In the genomic region with DNA sequence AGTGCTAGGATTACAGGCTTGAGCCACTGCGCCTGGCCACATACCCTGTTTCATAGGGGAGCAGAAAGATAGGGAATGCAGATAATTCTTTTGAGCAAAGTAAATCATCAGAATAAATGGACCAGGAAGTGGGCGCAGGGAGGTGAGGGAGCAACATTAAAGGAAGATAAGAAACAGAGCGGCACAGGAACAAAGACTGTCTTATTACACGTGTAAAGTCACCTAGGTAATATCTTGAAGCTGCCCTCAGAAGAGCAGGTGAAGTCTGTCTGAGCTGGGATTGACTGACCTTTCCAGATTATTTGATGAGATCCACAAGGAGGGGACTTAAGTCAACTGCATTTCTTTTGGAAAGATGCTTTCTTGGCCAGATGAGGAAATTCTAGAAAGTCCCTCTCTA, we compare ENCODE assay signal across 22 cellular contexts. TPM values are rescaled to one million over a fixed set of nuclear protein-coding genes. Genes with fewer than 3 reads are reported as not detected.
DNase-seq lines count a peak whose midpoint lies in the region; ATAC-seq and TF ChIP-seq lines count a peak whose summit lies in the region.
"Had no signal": no experiment of that assay in that cellular context is flagged by ENCODE, and none has a peak within 500 bp of the region (broad histone marks: within the 10 kb centered on the region; RNA-seq: fewer than 3 reads in every experiment).

No MANE protein-coding gene starts in this region.

- no peak overlapping the region for H3K9ac ChIP-seq in endodermal cell (ENCODE audit: extremely low read depth, low read length, poor library complexity, severe bottlenecking)

- no peak overlapping the region for H3K4me3 Mint-ChIP-seq in activated CD4-positive, alpha-beta T cell treated with anti-CD3 and anti-CD28 coated beads for 36 hours
- H3K4me3 Mint-ChIP-seq in CD8-positive, alpha-beta memory T cell, result peak overlapping the region in 2 of 7 donors; percentile 22 to 61
- no peak overlapping the region for H3K4me3 Mint-ChIP-seq in activated T-helper 1 cell treated with anti-CD3 and anti-CD28 coated beads, Interleukin-12 subunit alpha, Interleukin-12 subunit beta, Interleukin-2, Interleukin-4 antibody, amounts not matched to agents 30 ng/mL and 10 ng/mL and 1 ng/mL, durations not matched to agents 14 hours and 24 hours and 36 hours
- H3K4me3 Mint-ChIP-seq in naive thymus-derived CD8-positive, alpha-beta T cell, result peak overlapping the region in 2 of 10 donors; percentile 11 to 15
- no peak overlapping the region for H3K4me3 Mint-ChIP-seq in endodermal cell
- H3K4me3 Mint-ChIP-seq: effector memory CD8-positive, alpha-beta T cell had no signal

- POLR2A ChIA-PET in activated CD4-positive, alpha-beta T cell treated with anti-CD3 and anti-CD28 coated beads for 36 hours (lab: Charles Lee), result interaction anchor here (0.6 kb wide), 2 partner anchors 55 to 164 kb away, joined by 3 read pairs; no protein-coding TSS in a partner anchor
- POLR2A ChIA-PET in CD8-positive, alpha-beta memory T cell (lab: Charles Lee), result no interaction called here
- POLR2A ChIA-PET in naive thymus-derived CD8-positive, alpha-beta T cell (lab: Charles Lee), result no interaction called here

- DNase-seq in activated CD4-positive, alpha-beta T cell treated with anti-CD3 and anti-CD28 coated beads for 36 hours, result no peak
- DNase-seq in activated CD4-positive, alpha-beta T cell treated with anti-CD3 and anti-CD28 coated beads, Interleukin-2, amount 50 U/mL, for 4 hours, result no peak
- DNase-seq in CD8-positive, alpha-beta memory T cell, result no peak
- DNase-seq in activated T-helper 1 cell treated with anti-CD3 and anti-CD28 coated beads, Interleukin-12 subunit alpha, Interleukin-12 subunit beta, Interleukin-2, Interleukin-4 antibody, amounts not matched to agents 30 ng/mL and 10 ng/mL and 1 ng/mL, durations not matched to agents 14 hours and 24 hours and 36 hours (ENCODE audit: low spot score), result no peak
- DNase-seq in naive thymus-derived CD8-positive, alpha-beta T cell, result no peak
- no peak for DNase-seq in cortex of kidney (lab: John Stamatoyannopoulos, UW)
- no peak for DNase-seq in DMS53 (lab: John Stamatoyannopoulos, UW)
- no peak for DNase-seq in endodermal cell
- DNase-seq: activated CD4-positive, CD25-positive, alpha-beta regulatory T cell treated with anti-CD3 and anti-CD28 coated beads, Interleukin-2, amount 50 U/mL, for 72 hours; body of pancreas; effector memory CD8-positive, alpha-beta T cell; esophagus squamous epithelium; islet precursor cell; lower lobe of right lung; NCI-H1092; NCI-H2029; NCI-H82; retina; stimulated activated CD4-positive, alpha-beta T cell treated with anti-CD3 and anti-CD28 coated beads, Interleukin-4, amount 100 ng/mL, for 1 hour; stomach had no signal

- H3K36me3 Mint-ChIP-seq in activated CD4-positive, alpha-beta T cell treated with anti-CD3 and anti-CD28 coated beads for 36 hours (ENCODE audit: low read depth), result peaks cover 51% of the 10 kb centered on the region
- H3K36me3 Mint-ChIP-seq in CD8-positive, alpha-beta memory T cell, result peaks cover 0 to 52% (median 16%) of the 10 kb centered on the region in 3 donors
- H3K36me3 Mint-ChIP-seq in activated T-helper 1 cell treated with anti-CD3 and anti-CD28 coated beads, Interleukin-12 subunit alpha, Interleukin-12 subunit beta, Interleukin-2, Interleukin-4 antibody, amounts not matched to agents 30 ng/mL and 10 ng/mL and 1 ng/mL, durations not matched to agents 14 hours and 24 hours and 36 hours (ENCODE audit: low read depth), result peaks cover 27% of the 10 kb centered on the region
- H3K36me3 Mint-ChIP-seq in naive thymus-derived CD8-positive, alpha-beta T cell, result peaks cover 0 to 76% (median 8%) of the 10 kb centered on the region in 3 donors
- peaks cover 34% of the 10 kb centered on the region for H3K36me3 Mint-ChIP-seq in endodermal cell (ENCODE audit: low read depth)

- intact Hi-C loops in activated CD4-positive, alpha-beta T cell treated with anti-CD3 and anti-CD28 coated beads for 36 hours (cut with DNase I, micrococcal nuclease), result no loop called here
- intact Hi-C loops in activated T-helper 1 cell treated with anti-CD3 and anti-CD28 coated beads, Interleukin-12 subunit alpha, Interleukin-12 subunit beta, Interleukin-2, Interleukin-4 antibody, amounts not matched to agents 30 ng/mL and 10 ng/mL and 1 ng/mL, durations not matched to agents 14 hours and 24 hours and 36 hours (cut with micrococcal nuclease), result no loop called here

- no peak overlapping the region for H3K27ac ChIP-seq in CD8-positive, alpha-beta memory T cell (ENCODE audit: low read depth, low read length)
- H3K27ac ChIP-seq in endodermal cell (ENCODE audit: low read depth, low read length), result no peak overlapping the region
- H3K27ac ChIP-seq: body of pancreas, esophagus squamous epithelium, gastroesophageal sphincter, lower lobe of right lung, stomach had no signal

- no peaks in the 10 kb centered on the region for H3K27me3 ChIP-seq in CD8-positive, alpha-beta memory T cell (ENCODE audit: insufficient read depth, low read length, poor library complexity, severe bottlenecking)
- H3K27me3 ChIP-seq in endodermal cell (ENCODE audit: control insufficient read depth, insufficient read depth, low read length, poor library complexity, severe bottlenecking), result no peaks in the 10 kb centered on the region
- H3K27me3 ChIP-seq: body of pancreas, esophagus squamous epithelium, gastroesophageal sphincter, stomach had no signal

- TF ChIP-seq CTCF in endodermal cell (conservative IDR thresholded peaks at IDR 0.05), result no peak

- H3K36me3 ChIP-seq in CD8-positive, alpha-beta memory T cell (ENCODE audit: insufficient read depth, low read length), result peaks cover 10% of the 10 kb centered on the region
- H3K36me3 ChIP-seq in endodermal cell (ENCODE audit: control insufficient read depth, insufficient read depth, low read length), result peaks cover 35% of the 10 kb centered on the region

- ATAC-seq in activated CD4-positive, alpha-beta T cell treated with anti-CD3 and anti-CD28 coated beads for 36 hours, result no peak
- ATAC-seq in naive thymus-derived CD8-positive, alpha-beta T cell, result no peak
- ATAC-seq: body of pancreas, gastroesophageal sphincter, lower lobe of right lung, Right ventricle myocardium inferior had no signal

- peak overlapping the region; percentile 35 for H3K27ac Mint-ChIP-seq in activated CD4-positive, alpha-beta T cell treated with anti-CD3 and anti-CD28 coated beads for 36 hours
- H3K27ac Mint-ChIP-seq in CD8-positive, alpha-beta memory T cell, result peak overlapping the region in 6 of 8 donors; percentile 16 to 83 (median 58)
- peak overlapping the region; percentile 67 for H3K27ac Mint-ChIP-seq in activated T-helper 1 cell treated with anti-CD3 and anti-CD28 coated beads, Interleukin-12 subunit alpha, Interleukin-12 subunit beta, Interleukin-2, Interleukin-4 antibody, amounts not matched to agents 30 ng/mL and 10 ng/mL and 1 ng/mL, durations not matched to agents 14 hours and 24 hours and 36 hours
- H3K27ac Mint-ChIP-seq in naive thymus-derived CD8-positive, alpha-beta T cell, result peak overlapping the region in 6 of 10 donors; percentile 2 to 84 (median 40)
- no peak overlapping the region for H3K27ac Mint-ChIP-seq in endodermal cell

- H3K9me3 Mint-ChIP-seq in activated CD4-positive, alpha-beta T cell treated with anti-CD3 and anti-CD28 coated beads for 36 hours (ENCODE audit: low read depth), result no peaks in the 10 kb centered on the region
- H3K9me3 Mint-ChIP-seq in CD8-positive, alpha-beta memory T cell, result no peaks in the 10 kb centered on the region
- no peaks in the 10 kb centered on the region for H3K9me3 Mint-ChIP-seq in activated T-helper 1 cell treated with anti-CD3 and anti-CD28 coated beads, Interleukin-12 subunit alpha, Interleukin-12 subunit beta, Interleukin-2, Interleukin-4 antibody, amounts not matched to agents 30 ng/mL and 10 ng/mL and 1 ng/mL, durations not matched to agents 14 hours and 24 hours and 36 hours
- H3K9me3 Mint-ChIP-seq in naive thymus-derived CD8-positive, alpha-beta T cell, result no peaks in the 10 kb centered on the region
- H3K9me3 Mint-ChIP-seq in endodermal cell, result no peaks in the 10 kb centered on the region
- H3K9me3 Mint-ChIP-seq: effector memory CD8-positive, alpha-beta T cell had no signal

- peaks cover 4% of the 10 kb centered on the region for H3K4me1 ChIP-seq in CD8-positive, alpha-beta memory T cell (ENCODE audit: insufficient read depth, low read length)
- H3K4me1 ChIP-seq in endodermal cell (ENCODE audit: control insufficient read depth, insufficient read depth, low read length), result no peaks in the 10 kb centered on the region
- H3K4me1 ChIP-seq: esophagus squamous epithelium had no signal

- no peak overlapping the region for H3K4me3 ChIP-seq in CD8-positive, alpha-beta memory T cell (ENCODE audit: low read length)
- H3K4me3 ChIP-seq in endodermal cell (ENCODE audit: low read length), result no peak overlapping the region
- H3K4me3 ChIP-seq: body of pancreas, esophagus squamous epithelium, gastroesophageal sphincter, lower lobe of right lung, stomach had no signal

- H3K9me3 ChIP-seq in CD8-positive, alpha-beta memory T cell (ENCODE audit: low read length), result no peaks in the 10 kb centered on the region
- H3K9me3 ChIP-seq in endodermal cell (ENCODE audit: control insufficient read depth, low read length), result no peaks in the 10 kb centered on the region
- H3K9me3 ChIP-seq: body of pancreas, esophagus squamous epithelium, gastroesophageal sphincter, lower lobe of right lung, stomach had no signal

- CTCF ChIA-PET in activated CD4-positive, alpha-beta T cell treated with anti-CD3 and anti-CD28 coated beads for 36 hours (lab: Charles Lee), result interaction anchor here (0.7 to 1.5 kb wide), 3 partner anchors 19 to 105 kb away, joined by 3 to 6 read pairs (median 3); no protein-coding TSS in a partner anchor
- CTCF ChIA-PET in CD8-positive, alpha-beta memory T cell (lab: Charles Lee), result no interaction called here

- H3K27me3 Mint-ChIP-seq in activated CD4-positive, alpha-beta T cell treated with anti-CD3 and anti-CD28 coated beads for 36 hours, result no peaks in the 10 kb centered on the region
- H3K27me3 Mint-ChIP-seq in CD8-positive, alpha-beta memory T cell, result no peaks in the 10 kb centered on the region
- H3K27me3 Mint-ChIP-seq in activated T-helper 1 cell treated with anti-CD3 and anti-CD28 coated beads, Interleukin-12 subunit alpha, Interleukin-12 subunit beta, Interleukin-2, Interleukin-4 antibody, amounts not matched to agents 30 ng/mL and 10 ng/mL and 1 ng/mL, durations not matched to agents 14 hours and 24 hours and 36 hours (ENCODE audit: insufficient read depth), result no peaks in the 10 kb centered on the region
- H3K27me3 Mint-ChIP-seq in naive thymus-derived CD8-positive, alpha-beta T cell, result no peaks in the 10 kb centered on the region
- H3K27me3 Mint-ChIP-seq in endodermal cell (ENCODE audit: insufficient read depth), result no peaks in the 10 kb centered on the region
- H3K27me3 Mint-ChIP-seq: effector memory CD8-positive, alpha-beta T cell had no signal

- 96 to 98% methylated on average over 4 of the region's 4 CpGs for WGBS in endodermal cell (ENCODE audit: insufficient coverage in 1 of 2, insufficient read length in 1 of 2), 2 experiments

- peaks cover 52% of the 10 kb centered on the region for H3K4me1 Mint-ChIP-seq in activated CD4-positive, alpha-beta T cell treated with anti-CD3 and anti-CD28 coated beads for 36 hours
- H3K4me1 Mint-ChIP-seq in CD8-positive, alpha-beta memory T cell, result peaks cover 33 to 54% (median 40%) of the 10 kb centered on the region in 3 donors
- H3K4me1 Mint-ChIP-seq in activated T-helper 1 cell treated with anti-CD3 and anti-CD28 coated beads, Interleukin-12 subunit alpha, Interleukin-12 subunit beta, Interleukin-2, Interleukin-4 antibody, amounts not matched to agents 30 ng/mL and 10 ng/mL and 1 ng/mL, durations not matched to agents 14 hours and 24 hours and 36 hours (ENCODE audit: low read depth), result peaks cover 42% of the 10 kb centered on the region
- peaks cover 16 to 43% (median 32%) of the 10 kb centered on the region in 4 donors for H3K4me1 Mint-ChIP-seq in naive thymus-derived CD8-positive, alpha-beta T cell
- peaks cover 4% of the 10 kb centered on the region for H3K4me1 Mint-ChIP-seq in endodermal cell

RNA-seq across cellular contexts. Expression of gene EPRS1, which starts 7.7 kb away (rescaled TPM):
- total RNA-seq in activated CD4-positive, alpha-beta T cell treated with anti-CD3 and anti-CD28 coated beads for 36 hours, result 100 to 1,000 TPM; 229 to 301 TPM
- total RNA-seq in CD8-positive, alpha-beta memory T cell, result 100 to 1,000 TPM; 174 to 204 TPM
- polyA plus RNA-seq in CD8-positive, alpha-beta memory T cell, result 51.8 TPM
- 176 and 188 TPM in 2 replicates for total RNA-seq in activated T-helper 1 cell treated with anti-CD3 and anti-CD28 coated beads, Interleukin-12 subunit alpha, Interleukin-12 subunit beta, Interleukin-2, Interleukin-4 antibody, amounts not matched to agents 30 ng/mL and 10 ng/mL and 1 ng/mL, durations not matched to agents 14 hours and 24 hours and 36 hours
- total RNA-seq in naive thymus-derived CD8-positive, alpha-beta T cell, result 100 to 1,000 TPM; 109 to 111 TPM
- polyA plus RNA-seq in naive thymus-derived CD8-positive, alpha-beta T cell, result 10 to 100 TPM; 47.8 to 54.3 (median 52.0) TPM
- 10 to 100 TPM; 85.9 to 93.3 TPM for total RNA-seq in endodermal cell
- polyA plus RNA-seq in endodermal cell (2013, experiment 1 of 2), result 99.7 TPM
- polyA plus RNA-seq in endodermal cell (2013, experiment 2 of 2), result 76.7 TPM

RNA-seq across cellular contexts. Expression of gene BPNT1, which starts 50.9 kb away (rescaled TPM):
- total RNA-seq in activated CD4-positive, alpha-beta T cell treated with anti-CD3 and anti-CD28 coated beads for 36 hours, result 10 to 100 TPM; 24.5 to 26.9 TPM
- total RNA-seq in CD8-positive, alpha-beta memory T cell, result 10 to 100 TPM; 24.8 to 26.3 TPM
- polyA plus RNA-seq in CD8-positive, alpha-beta memory T cell, result 21.3 TPM
- 27.0 and 28.2 TPM in 2 replicates for total RNA-seq in activated T-helper 1 cell treated with anti-CD3 and anti-CD28 coated beads, Interleukin-12 subunit alpha, Interleukin-12 subunit beta, Interleukin-2, Interleukin-4 antibody, amounts not matched to agents 30 ng/mL and 10 ng/mL and 1 ng/mL, durations not matched to agents 14 hours and 24 hours and 36 hours
- total RNA-seq in naive thymus-derived CD8-positive, alpha-beta T cell, result 10 to 100 TPM; 16.0 to 19.5 TPM
- 10 to 100 TPM; 15.0 to 18.4 (median 16.0) TPM for polyA plus RNA-seq in naive thymus-derived CD8-positive, alpha-beta T cell
- total RNA-seq in endodermal cell, result 10 to 100 TPM; 13.1 to 15.6 TPM
- polyA plus RNA-seq in endodermal cell (2013, experiment 1 of 2), result 17.5 TPM
- polyA plus RNA-seq in endodermal cell (2013, experiment 2 of 2), result 17.6 TPM

RNA-seq across cellular contexts. Expression of gene IARS2, which starts 55.3 kb away (rescaled TPM):
- 10 to 100 TPM; 59.9 to 86.6 TPM for total RNA-seq in activated CD4-positive, alpha-beta T cell treated with anti-CD3 and anti-CD28 coated beads for 36 hours
- total RNA-seq in CD8-positive, alpha-beta memory T cell, result 10 to 100 TPM; 80.8 to 83.0 TPM
- 68.9 TPM for polyA plus RNA-seq in CD8-positive, alpha-beta memory T cell
- 72.8 and 74.7 TPM in 2 replicates for total RNA-seq in activated T-helper 1 cell treated with anti-CD3 and anti-CD28 coated beads, Interleukin-12 subunit alpha, Interleukin-12 subunit beta, Interleukin-2, Interleukin-4 antibody, amounts not matched to agents 30 ng/mL and 10 ng/mL and 1 ng/mL, durations not matched to agents 14 hours and 24 hours and 36 hours
- 10 to 100 TPM; 44.5 to 46.0 TPM for total RNA-seq in naive thymus-derived CD8-positive, alpha-beta T cell
- 10 to 100 TPM; 51.7 to 70.3 (median 58.4) TPM for polyA plus RNA-seq in naive thymus-derived CD8-positive, alpha-beta T cell
- total RNA-seq in endodermal cell, result 10 to 100 TPM; 78.2 to 89.4 TPM
- polyA plus RNA-seq in endodermal cell (2013, experiment 1 of 2), result 65.3 TPM
- 62.8 TPM for polyA plus RNA-seq in endodermal cell (2013, experiment 2 of 2)
